In genomic region chr2:175003875-175004729, GRCh38 we compare ENCODE assay signal across 8 cellular contexts. TPM values are rescaled to one million over a fixed set of nuclear protein-coding genes. Genes with fewer than 3 reads are reported as not detected.
A peak's percentile ranks its signal among the peaks of the same experiment; 100 is the strongest.
DNase-seq lines count a peak whose midpoint lies in the region; TF ChIP-seq lines count a peak whose summit lies in the region.

No MANE protein-coding gene starts in this region.

- 26% methylated on average over 16 of the region's 16 CpGs for WGBS in prostate gland

- H3K4me1 Mint-ChIP-seq in CD4-positive, alpha-beta memory T cell, result peaks cover 0 to 13% (median 6%) of the 10 kb centered on the region in 4 donors

- H3K27me3 Mint-ChIP-seq in CD4-positive, alpha-beta memory T cell, result peaks cover 22 to 34% of the 10 kb centered on the region in 2 donors

- TF ChIP-seq CTCF in fibroblast of pulmonary artery (IDR thresholded peaks at IDR 0.05; ENCODE audit: low read length, missing control alignments), result no peak
- TF ChIP-seq CTCF in prostate gland (IDR thresholded peaks at IDR 0.05), result no peak

- no peak overlapping the region for H3K27ac ChIP-seq in CD4-positive, alpha-beta memory T cell (ENCODE audit: low read depth, low read length)
- H3K27ac ChIP-seq in prostate gland, result peak overlapping the region; percentile 59 to 63

- H3K27me3 ChIP-seq in CD4-positive, alpha-beta memory T cell (ENCODE audit: insufficient read depth, low read length), result peaks cover 24% of the 10 kb centered on the region
- H3K27me3 ChIP-seq in H7 (ENCODE audit: control insufficient read depth, insufficient read depth, low read length), result no peaks in the 10 kb centered on the region
- no peaks in the 10 kb centered on the region for H3K27me3 ChIP-seq in prostate gland (replicated peaks; ENCODE audit: insufficient read depth)

- TF ChIP-seq POLR2A in prostate gland (IDR thresholded peaks at IDR 0.05), result no peak

- H3K27ac Mint-ChIP-seq in CD4-positive, alpha-beta memory T cell, result peak overlapping the region in 3 of 7 donors; percentile 68 to 80 (median 74)

- no peaks in the 10 kb centered on the region for H3K36me3 Mint-ChIP-seq in CD4-positive, alpha-beta memory T cell

- H3K9me3 Mint-ChIP-seq in CD4-positive, alpha-beta memory T cell, result no peaks in the 10 kb centered on the region

- intact Hi-C loops in CD4-positive, alpha-beta memory T cell (cut with micrococcal nuclease), result no loop called here
- intact Hi-C loops in prostate gland (cut with DNase I), result no loop called here

- no peak for DNase-seq in CD4-positive, alpha-beta memory T cell
- DNase-seq in H7, result no peak
- DNase-seq in SK-MEL-5 (ENCODE audit: low read depth, low spot score), result peak; percentile 18
- DNase-seq in fibroblast of pulmonary artery (ENCODE audit: low read depth), result peak; percentile 16
- DNase-seq in prostate gland (ENCODE audit: low spot score), result no peak
- DNase-seq in NOMO-1 treated with DMSO at 0.1 percent for 48 hours (lab: John Stamatoyannopoulos, UW; ENCODE audit: unreplicated experiment), result no peak
- no peak for DNase-seq in NK-92 (lab: John Stamatoyannopoulos, UW; ENCODE audit: unreplicated experiment)
- no peak for DNase-seq in NAMALWA (ENCODE audit: low spot score)

- peak overlapping the region; percentile 84 to 91 (median 88) for H3K4me3 Mint-ChIP-seq in CD4-positive, alpha-beta memory T cell

- H3K36me3 ChIP-seq in CD4-positive, alpha-beta memory T cell (ENCODE audit: insufficient read depth, low read length), result no peaks in the 10 kb centered on the region
- H3K36me3 ChIP-seq in H7 (replicated peaks; ENCODE audit: control insufficient read depth, insufficient read depth, low read length), result no peaks in the 10 kb centered on the region
- H3K36me3 ChIP-seq in prostate gland, result no peaks in the 10 kb centered on the region

- H3K9me3 ChIP-seq in CD4-positive, alpha-beta memory T cell (ENCODE audit: control insufficient read depth in 1 of 2, low read length in 2 of 2), result no peaks in the 10 kb centered on the region
- no peaks in the 10 kb centered on the region for H3K9me3 ChIP-seq in prostate gland

- in situ Hi-C loops in SK-MEL-5 (cut with HindIII; ENCODE audit: low pct_unique_long_range_greater_than_20kb, low sequenced_read_pairs), result no loop called here

- H3K4me3 ChIP-seq in CD4-positive, alpha-beta memory T cell (ENCODE audit: low read length in 2 of 2), result no peak overlapping the region
- H3K4me3 ChIP-seq in H7 (ENCODE audit: insufficient read depth, low read depth, low read length) (peak overlapping the region; percentile 77), fibroblast of pulmonary artery (replicated peaks; ENCODE audit: low read depth, low read length) (peak overlapping the region; percentile 41), prostate gland (peak overlapping the region; percentile 59 to 66)

- H3K4me1 ChIP-seq in CD4-positive, alpha-beta memory T cell (ENCODE audit: insufficient read depth, low read length), result peaks cover 9% of the 10 kb centered on the region
- no peaks in the 10 kb centered on the region for H3K4me1 ChIP-seq in prostate gland (replicated peaks)

- CTCF ChIA-PET in CD4-positive, alpha-beta memory T cell (lab: Charles Lee; ENCODE audit: partially characterized antibody), result interaction anchor here (0.7 to 1.0 kb wide), 2 partner anchors 233 to 303 kb away, joined by 3 to 4 read pairs; no protein-coding TSS in a partner anchor

- POLR2A ChIA-PET in CD4-positive, alpha-beta memory T cell (lab: Charles Lee; ENCODE audit: partially characterized antibody), result no interaction called here

RNA-seq across cellular contexts. Expression of gene CHN1, which starts 1.1 kb away (rescaled TPM):
- total RNA-seq in CD4-positive, alpha-beta memory T cell, result 1 to 10 TPM; 3.4 to 3.7 TPM
- polyA plus RNA-seq in CD4-positive, alpha-beta memory T cell, result 10 to 100 TPM; 14.1 to 15.3 TPM
- total RNA-seq in H7 (2014; rRNA removed; shearing (Covaris generic)), result 30.4 and 37.9 TPM in 2 replicates
- 3.4 and 5.7 TPM in 2 replicates for total RNA-seq in SK-MEL-5 (2014; rRNA removed; shearing (Covaris generic))
- 4.5 and 6.1 TPM in 2 replicates for polyA plus RNA-seq in SK-MEL-5 (2015; cell fraction: cytosol; rRNA removed)
- polyA plus RNA-seq in SK-MEL-5 (2015; cell fraction: nucleus; rRNA removed), result 7.9 and 8.5 TPM in 2 replicates
- total RNA-seq in prostate gland, result 10 to 100 TPM in 1 of 2 donors, 1 to 10 TPM in 1; 7.8 to 20.1 TPM

Comparison
In these comparisons a context has a peak if more than half of its experiments do, and no peak if none do; other contexts are left out.
1. DNase-seq: peak in SK-MEL-5 (single experiment) and fibroblast of pulmonary artery (single experiment); none in CD4-positive, alpha-beta memory T cell (0 of 5), H7 (single experiment), prostate gland (single experiment), NOMO-1 treated with DMSO at 0.1 percent for 48 hours (single experiment), NK-92 (single experiment) and NAMALWA (single experiment).
2. H3K4me3 ChIP-seq: peak in H7 (single experiment), fibroblast of pulmonary artery (single experiment) and prostate gland (2 of 2); none in CD4-positive, alpha-beta memory T cell (0 of 2).